ENCODE assay signal across 23 cellular contexts in genomic region chr3:185290266-185290665, GRCh38. TPM values are rescaled to one million over a fixed set of nuclear protein-coding genes. Genes with fewer than 3 reads are reported as not detected.
DNase-seq lines count a peak whose midpoint lies in the region; ATAC-seq and TF ChIP-seq lines count a peak whose summit lies in the region.
"Had no signal": no experiment of that assay in that cellular context is flagged by ENCODE, and none has a peak within 500 bp of the region (broad histone marks: within the 10 kb centered on the region; RNA-seq: fewer than 3 reads in every experiment).

No MANE protein-coding gene starts in this region.

- TF ChIP-seq CTCF in GM10248 (IDR thresholded peaks at IDR 0.05; ENCODE audit: control extremely low read depth, extremely low read depth, low read depth, missing control alignments) = no peak
- TF ChIP-seq CTCF in GM13977 (IDR thresholded peaks at IDR 0.05; ENCODE audit: extremely low read depth, insufficient read depth, missing control alignments) = no peak
- peak; percentile 27 for TF ChIP-seq CTCF in chondrocyte (IDR thresholded peaks at IDR 0.05)
- no peak for TF ChIP-seq CTCF in psoas muscle (IDR thresholded peaks at IDR 0.05)

- H3K36me3 ChIP-seq in psoas muscle (ENCODE audit: insufficient read depth in 1 of 2, low read depth in 1 of 2) = no peaks in the 10 kb centered on the region
- H3K36me3 ChIP-seq: gastrocnemius medialis, prostate gland had no signal

- H3K4me1 Mint-ChIP-seq in chondrocyte (ENCODE audit: low read depth) = no peaks in the 10 kb centered on the region
- H3K4me1 Mint-ChIP-seq: activated CD4-positive, alpha-beta T cell treated with anti-CD3 and anti-CD28 coated beads, Interleukin-2, amount 10 ng/mL, durations not matched to agents 24 days and 14 days; H9; nephron had no signal

- H3K4me3 Mint-ChIP-seq in chondrocyte (ENCODE audit: unreplicated experiment) = no peak overlapping the region
- H3K4me3 Mint-ChIP-seq: activated CD4-positive, alpha-beta T cell treated with anti-CD3 and anti-CD28 coated beads, Interleukin-2, amount 10 ng/mL, durations not matched to agents 24 days and 14 days; dendritic cell treated with granulocyte-macrophage colony-stimulating factor and Interleukin-4, amounts not matched to agents 40 ng/mL and 50 ng/mL, for 4 days; H9; nephron had no signal

- WGBS in psoas muscle, 3 donors = 91 to 95% (median 91%) methylated on average over 3 of the region's 3 CpGs

- ATAC-seq in HG03045 (IDR thresholded peaks at IDR 0.05; ENCODE audit: unreplicated experiment) = peak; percentile 55
- ATAC-seq in psoas muscle = no peak
- ATAC-seq in HG03025 (IDR thresholded peaks at IDR 0.05; ENCODE audit: low FRiP score, unreplicated experiment) = no peak
- no peak for ATAC-seq in HG03354 (IDR thresholded peaks at IDR 0.05; ENCODE audit: poor library complexity, severe bottlenecking, unreplicated experiment)
- ATAC-seq: gastrocnemius medialis had no signal

- H3K9me3 Mint-ChIP-seq in chondrocyte (ENCODE audit: low read depth) = no peaks in the 10 kb centered on the region
- H3K9me3 Mint-ChIP-seq: activated CD4-positive, alpha-beta T cell treated with anti-CD3 and anti-CD28 coated beads, Interleukin-2, amount 10 ng/mL, durations not matched to agents 24 days and 14 days; dendritic cell treated with granulocyte-macrophage colony-stimulating factor and Interleukin-4, amounts not matched to agents 40 ng/mL and 50 ng/mL, for 4 days; H9; nephron had no signal

- H3K27me3 Mint-ChIP-seq in chondrocyte (ENCODE audit: low read depth) = no peaks in the 10 kb centered on the region
- H3K27me3 Mint-ChIP-seq: activated CD4-positive, alpha-beta T cell treated with anti-CD3 and anti-CD28 coated beads, Interleukin-2, amount 10 ng/mL, durations not matched to agents 24 days and 14 days; dendritic cell treated with granulocyte-macrophage colony-stimulating factor and Interleukin-4, amounts not matched to agents 40 ng/mL and 50 ng/mL, for 4 days had no signal

- POLR2A ChIA-PET in GM10248 (lab: Yijun Ruan, JAX) = no interaction called here

- intact Hi-C loops in psoas muscle (cut with DNase I) = no loop called here

- H3K4me1 ChIP-seq in psoas muscle = no peaks in the 10 kb centered on the region
- H3K4me1 ChIP-seq: gastrocnemius medialis, prostate gland had no signal

- H3K36me3 Mint-ChIP-seq in chondrocyte (ENCODE audit: low read depth) = peaks cover 5% of the 10 kb centered on the region

- no peak overlapping the region for H3K27ac Mint-ChIP-seq in chondrocyte (ENCODE audit: unreplicated experiment)
- H3K27ac Mint-ChIP-seq: activated CD4-positive, alpha-beta T cell treated with anti-CD3 and anti-CD28 coated beads, Interleukin-2, amount 10 ng/mL, durations not matched to agents 24 days and 14 days; dendritic cell treated with granulocyte-macrophage colony-stimulating factor and Interleukin-4, amounts not matched to agents 40 ng/mL and 50 ng/mL, for 4 days; H9; nephron had no signal

- no peak overlapping the region for H3K27ac ChIP-seq in psoas muscle
- H3K27ac ChIP-seq: epithelial cell of prostate, gastrocnemius medialis, KMS-11, prostate gland had no signal

- in situ Hi-C loops in GM13977 (cut with MboI; ENCODE audit: low pct_unique_long_range_greater_than_20kb, low sequenced_read_pairs, unreplicated experiment) = no loop called here

- no peak overlapping the region for H3K4me3 ChIP-seq in psoas muscle
- H3K4me3 ChIP-seq: gastrocnemius medialis, prostate gland, smooth muscle cell had no signal

- CTCF ChIA-PET in GM10248 (lab: Yijun Ruan, JAX) = interaction anchor here (1.5 to 3.3 kb wide), 2 partner anchors 10 to 18 kb away, joined by 6 to 32 read pairs; no protein-coding TSS in a partner anchor

- DNase-seq in GM10248 (ENCODE audit: extremely low spot score) (peak; percentile 34), GM13977 (ENCODE audit: low spot score) (peak; percentile 38), chondrocyte (ENCODE audit: low spot score) (no peak), psoas muscle (no peak), NCI-H69 (lab: John Stamatoyannopoulos, UW) (no peak)
- DNase-seq: activated CD4-positive, alpha-beta T cell treated with anti-CD3 and anti-CD28 coated beads, Interleukin-2, amount 10 ng/mL, durations not matched to agents 24 days and 14 days; activated T-cell treated with anti-CD3 and anti-CD28 coated beads for 4 hours; Calu3; EL; gastrocnemius medialis; H9; NCI-H1105; NCI-H2081 treated with DMSO at 0.1 percent for 48 hours; NCI-H524 had no signal

- no peaks in the 10 kb centered on the region for H3K9me3 ChIP-seq in psoas muscle
- H3K9me3 ChIP-seq: gastrocnemius medialis, prostate gland had no signal

- no peaks in the 10 kb centered on the region for H3K27me3 ChIP-seq in psoas muscle (ENCODE audit: insufficient read depth in 3 of 3, low read length in 2 of 3)
- H3K27me3 ChIP-seq: gastrocnemius medialis had no signal

RNA-seq across cellular contexts. Expression of gene EHHADH, which starts 36.4 kb away (rescaled TPM):
- 0.70 to 4.9 TPM (median 3.5 TPM) in 3 replicates for total RNA-seq in chondrocyte
- total RNA-seq in psoas muscle = 1 to 10 TPM; 1.9 to 7.2 (median 3.5) TPM
- under 1 TPM; 0.65 to 0.86 (median 0.83) TPM for polyA plus RNA-seq in psoas muscle

Comparison
In these comparisons a context has a peak if more than half of its experiments do, and no peak if none do; other contexts are left out.
1. DNase-seq: peak in GM10248 (single experiment) and GM13977 (single experiment); none in chondrocyte (single experiment), psoas muscle (0 of 2) and NCI-H69 (single experiment).